Comparison of ENCODE assay signal across 8 cellular contexts in the genomic region with DNA sequence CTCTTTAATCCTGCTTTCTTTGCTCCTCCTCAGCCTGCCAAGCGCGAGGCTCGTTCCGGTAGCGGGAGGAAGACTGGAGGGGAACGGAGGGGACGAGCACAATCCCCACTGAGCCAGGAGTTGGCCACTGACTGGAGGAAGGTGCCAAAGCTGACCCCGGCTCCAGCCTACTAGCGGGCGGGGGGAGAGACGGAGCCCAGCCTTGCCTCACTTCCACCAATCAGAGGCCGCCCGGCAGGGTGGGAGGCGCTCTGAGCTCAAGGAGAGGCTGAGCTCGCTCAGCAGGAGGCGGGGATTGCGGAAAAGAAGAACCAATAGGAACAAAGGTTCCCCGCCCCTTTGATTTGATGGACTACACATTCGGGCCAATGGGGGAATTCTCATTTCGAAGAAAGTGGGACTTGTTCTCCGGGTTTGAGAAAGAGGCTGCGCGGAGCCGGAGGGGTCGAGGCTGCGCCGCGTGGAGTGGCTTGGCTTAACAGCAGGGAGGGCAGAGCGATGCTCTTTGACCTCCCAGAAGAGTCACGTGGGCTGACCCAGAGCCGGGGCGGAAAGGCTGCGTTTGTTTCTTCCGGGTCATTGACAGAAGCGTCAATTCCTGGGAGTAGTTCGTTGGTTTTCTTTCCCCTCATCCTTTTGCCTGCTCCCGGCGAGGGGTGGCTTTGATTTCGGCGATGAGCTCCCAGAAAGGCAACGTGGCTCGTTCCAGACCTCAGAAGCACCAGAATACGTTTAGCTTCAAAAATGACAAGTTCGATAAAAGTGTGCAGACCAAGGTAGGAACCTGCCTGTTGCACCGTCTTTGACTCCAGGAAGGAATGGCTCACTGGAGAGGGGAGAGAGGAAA. TPM values are rescaled to one million over a fixed set of nuclear protein-coding genes. Genes with fewer than 3 reads are reported as not detected.
DNase-seq lines count a peak whose midpoint lies in the region; ATAC-seq, FAIRE-seq and TF ChIP-seq lines count a peak whose summit lies in the region.

Gene ABHD17B (minus strand): TSS at position 133 of the 847 bp plus-strand sequence. CDS start 36,113 bp downstream, outside the sequence.
Gene C9orf85 (plus strand): TSS at position 579 of the 847 bp plus-strand sequence. CDS start 96 bp downstream, at position 675.

- peak within 1 kb of the TSS; percentile 91 for H3K4me3 ChIP-seq in WI38 (ENCODE audit: low read depth, low read length)
- peak within 1 kb of the TSS; percentile 76 for H3K4me3 ChIP-seq in bronchial epithelial cell (ENCODE audit: low read depth, low read length)
- H3K4me3 ChIP-seq in iPS-20b (ENCODE audit: low read length) = peak within 1 kb of the TSS; percentile 95
- peak within 1 kb of the TSS; percentile 69 to 98 (median 91) for H3K4me3 ChIP-seq in skin epidermis

- TF ChIP-seq CTCF in WI38 (IDR thresholded peaks at IDR 0.05; ENCODE audit: low read depth, low read length) (no peak), bronchial epithelial cell (IDR thresholded peaks at IDR 0.05; ENCODE audit: insufficient read depth, low read length, severe bottlenecking) (no peak)

- ATAC-seq in GM18873 (IDR thresholded peaks at IDR 0.05; ENCODE audit: low FRiP score, unreplicated experiment) (peak; percentile 95), HG03139 (IDR thresholded peaks at IDR 0.05; ENCODE audit: unreplicated experiment) (peak; percentile 91)

- no peaks in the 10 kb centered on the region for H3K27me3 ChIP-seq in bronchial epithelial cell (ENCODE audit: control insufficient read depth, insufficient read depth, low read length)
- no peaks in the 10 kb centered on the region for H3K27me3 ChIP-seq in iPS-20b (ENCODE audit: insufficient read depth, low read length)

- H3K27ac ChIP-seq in iPS-20b (ENCODE audit: low read length) (peak within 1 kb of the TSS; percentile 75), skin epidermis (peak within 1 kb of the TSS; percentile 61 to 98 (median 91))

- H3K9me3 ChIP-seq in iPS-20b (ENCODE audit: insufficient read depth, low read depth, low read length) = no peaks in the 10 kb centered on the region

- FAIRE-seq in bronchial epithelial cell (lab: Jason Lieb, UNC) = peak; percentile 43

- peak; percentile 99 for DNase-seq in ACHN
- DNase-seq in NCI-H2227 (lab: John Stamatoyannopoulos, UW; ENCODE audit: unreplicated experiment) = peak; percentile 99
- peak; percentile 98 for DNase-seq in bronchial epithelial cell (ENCODE audit: low read depth)

- in situ Hi-C loops in ACHN (cut with HindIII; ENCODE audit: low pct_ligation_motif_present, low pct_unique_long_range_greater_than_20kb, low sequenced_read_pairs) = no loop called here

- peak within 1 kb of the TSS; percentile 95 for H3K9ac ChIP-seq in iPS-20b (ENCODE audit: low read depth, low read length)

- H3K36me3 ChIP-seq in bronchial epithelial cell (ENCODE audit: control insufficient read depth, insufficient read depth, low read length) (no peaks in the 10 kb centered on the region), iPS-20b (ENCODE audit: insufficient read depth, low read depth, low read length) (peaks cover 5% of the 10 kb centered on the region; the same call in 1 of the 2 replicates)

- peaks cover 16% of the 10 kb centered on the region; the same call in 1 of the 2 replicates for H3K4me1 ChIP-seq in iPS-20b (ENCODE audit: insufficient read depth, low read length)

RNA-seq across cellular contexts. Expression of gene ABHD17B, which starts in this region (rescaled TPM):
- 24.7 and 32.5 TPM in 2 replicates for total RNA-seq in bronchial epithelial cell

RNA-seq across cellular contexts. Expression of gene C9orf85, which starts in this region (rescaled TPM):
- total RNA-seq in bronchial epithelial cell = 11.3 and 14.1 TPM in 2 replicates

Comparison
In these comparisons a context has a peak if more than half of its experiments do, and no peak if none do; other contexts are left out.
1. Peak in every context shown above with its lines: DNase-seq, ATAC-seq, H3K4me3 ChIP-seq and H3K27ac ChIP-seq.